ENCODE assay signal across 8 cellular contexts in genomic region chr10:69319911-69320316, GRCh38. TPM values are rescaled to one million over a fixed set of nuclear protein-coding genes. Genes with fewer than 3 reads are reported as not detected.
DNase-seq lines count a peak whose midpoint lies in the region; ATAC-seq, FAIRE-seq and TF ChIP-seq lines count a peak whose summit lies in the region.

No MANE protein-coding gene starts in this region.

- H3K27me3 ChIP-seq in gastrocnemius medialis, result no peaks in the 10 kb centered on the region

- intact Hi-C loops in gastrocnemius medialis (cut with DNase I; ENCODE audit: low total_unique reads), result loop anchor here (2.0 to 5.0 kb wide), 4 partner anchors 43 to 187 kb away; no protein-coding TSS in a partner anchor

- H3K36me3 ChIP-seq in gastrocnemius medialis, result no peaks in the 10 kb centered on the region

- peak overlapping the region; percentile 91 for H3K4me3 ChIP-seq in GM12864 (ENCODE audit: low read depth, low read length)
- peak overlapping the region; percentile 97 for H3K4me3 ChIP-seq in WI38 (ENCODE audit: low read depth, low read length)
- H3K4me3 ChIP-seq in fibroblast of the aortic adventitia (ENCODE audit: low read depth, low read length), result peak overlapping the region; percentile 94
- H3K4me3 ChIP-seq in gastrocnemius medialis, result peak overlapping the region; percentile 92 to 97 (median 96)

- H3K9me3 ChIP-seq in gastrocnemius medialis, result no peaks in the 10 kb centered on the region

- ATAC-seq in gastrocnemius medialis, result no peak

- no peak for DNase-seq in GM12864 (ENCODE audit: low read depth)
- no peak for DNase-seq in fibroblast of the aortic adventitia (ENCODE audit: low read depth)
- DNase-seq in gastrocnemius medialis, result no peak
- no peak for DNase-seq in SKM-1 treated with dmso at 0.1 percent for 144 hours (lab: John Stamatoyannopoulos, UW; ENCODE audit: unreplicated experiment)
- no peak for DNase-seq in LoVo (ENCODE audit: low spot score)
- DNase-seq in H54 (ENCODE audit: insufficient read length, low spot score), result no peak
- DNase-seq in NCI-H2227 treated with DMSO at 0.1 percent for 48 hours (lab: John Stamatoyannopoulos, UW), result no peak

- TF ChIP-seq CTCF in GM12864 (IDR thresholded peaks at IDR 0.05; ENCODE audit: low read depth, low read length, missing control alignments), result no peak
- TF ChIP-seq CTCF in WI38 (IDR thresholded peaks at IDR 0.05; ENCODE audit: low read depth, low read length), result no peak
- no peak for TF ChIP-seq CTCF in fibroblast of the aortic adventitia (IDR thresholded peaks at IDR 0.05; ENCODE audit: insufficient read depth, low read length)
- TF ChIP-seq CTCF in gastrocnemius medialis (IDR thresholded peaks at IDR 0.05 in 4 of 5, conservative IDR thresholded peaks at IDR 0.05 in 1 of 5), result no peak

- no peak for FAIRE-seq in H54 (lab: Jason Lieb, UNC)

- H3K27ac ChIP-seq in gastrocnemius medialis, result peak overlapping the region; percentile 92 to 98 (median 96)

- TF ChIP-seq POLR2A in gastrocnemius medialis (IDR thresholded peaks at IDR 0.05), result no peak
- no peak for TF ChIP-seq POLR2A in H54 (IDR thresholded peaks at IDR 0.05; ENCODE audit: low read depth, low read length)

- H3K4me1 ChIP-seq in gastrocnemius medialis, result peaks cover 48 to 57% of the 10 kb centered on the region in 2 donors

- in situ Hi-C loops in gastrocnemius medialis (cut with MboI; ENCODE audit: low sequenced_read_pairs in 4 of 4), result loop anchor here in 3 of 4 donors (10.0 kb wide), 1 partner anchor 65 kb away; no protein-coding TSS in a partner anchor

RNA-seq across cellular contexts. Expression of gene HK1, which starts 41.6 kb away (rescaled TPM):
- 84.1 and 98.2 TPM in 2 replicates for total RNA-seq in fibroblast of the aortic adventitia (ENCODE audit: low replicate concordance)
- 100 to 1,000 TPM; 168 to 331 (median 246) TPM for total RNA-seq in gastrocnemius medialis
